Comparison of ENCODE assay signal across 8 cellular contexts in the genomic region with DNA sequence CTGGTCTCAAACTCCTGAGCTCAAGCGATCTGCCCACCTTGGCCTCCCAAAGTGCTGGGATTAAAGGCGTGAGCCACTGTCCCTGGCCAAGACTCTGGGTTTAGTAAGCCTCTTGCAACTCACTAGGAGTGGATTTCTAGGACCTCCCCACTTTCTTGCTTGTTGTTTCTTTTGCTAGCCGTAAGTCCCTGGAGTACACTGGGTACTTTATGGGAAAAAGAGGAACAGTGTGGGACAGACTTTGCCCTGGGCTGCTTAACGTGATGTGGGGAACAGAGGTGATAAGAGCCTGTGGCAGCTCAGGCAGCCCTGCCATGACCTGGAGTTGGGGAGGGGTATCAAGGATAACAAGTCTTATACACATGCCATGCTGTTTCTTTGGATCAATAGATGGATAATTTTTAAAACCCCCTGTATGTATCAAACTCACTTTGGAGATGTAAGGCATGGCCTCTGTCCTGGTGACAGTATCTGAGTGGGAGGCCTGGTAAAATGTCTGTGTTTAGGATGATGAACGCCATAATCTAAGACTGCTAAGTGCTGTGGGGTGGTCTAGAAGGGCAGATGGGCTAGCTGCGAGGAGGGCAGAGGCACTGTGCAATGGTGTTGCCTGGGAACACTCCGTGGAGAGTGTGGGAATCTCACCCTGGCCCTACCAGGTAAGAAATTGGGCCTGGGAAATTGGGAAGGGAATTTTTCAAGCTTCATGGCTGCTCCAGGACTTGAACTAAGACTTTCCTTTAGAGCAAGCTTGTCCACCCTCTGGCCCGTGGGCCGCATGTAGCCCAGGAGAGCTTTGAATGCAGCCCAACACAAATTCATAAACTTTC. TPM values are rescaled to one million over a fixed set of nuclear protein-coding genes. Genes with fewer than 3 reads are reported as not detected.
DNase-seq lines count a peak whose midpoint lies in the region; ATAC-seq, FAIRE-seq and TF ChIP-seq lines count a peak whose summit lies in the region.

No MANE protein-coding gene starts in this region.

- no peak for FAIRE-seq in A549 (lab: Jason Lieb, UNC)

- H3K4me1 ChIP-seq in A549 (peaks cover 100% of the 10 kb centered on the region), OCI-LY1 (ENCODE audit: insufficient read depth, low read length, severe bottlenecking) (peaks cover 74% of the 10 kb centered on the region), BE2C (peaks cover 5% of the 10 kb centered on the region; the same call in 1 of the 2 replicates)

- H3K79me2 ChIP-seq in OCI-LY1 (ENCODE audit: insufficient read depth, low read length), result peaks cover 23% of the 10 kb centered on the region; the same call in 1 of the 2 replicates

- no peaks in the 10 kb centered on the region for H3F3A ChIP-seq in OCI-LY1 (ENCODE audit: insufficient read depth, low read length)

- H3K9me2 ChIP-seq in OCI-LY1 (ENCODE audit: low read depth, low read length), result no peaks in the 10 kb centered on the region

- H3K9me3 ChIP-seq in A549 (no peaks in the 10 kb centered on the region), OCI-LY1 (ENCODE audit: low read length) (no peaks in the 10 kb centered on the region), BE2C (no peaks in the 10 kb centered on the region)

- peak overlapping the region; percentile 61 for H3K4me3 Mint-ChIP-seq in chondrocyte (ENCODE audit: unreplicated experiment)
- H3K4me3 Mint-ChIP-seq in natural killer cell treated with Interleukin-12 subunit alpha and Interleukin-12 subunit beta and Interleukin-15 and Interleukin-18, amount 100 ng/mL, for 72 hours, result peak overlapping the region; percentile 87

- WGBS in A549 (ENCODE audit: missing lambda C conversion rate), result 50% methylated on average over 9 of the region's 9 CpGs

- H3K4me3 ChIP-seq in A549 (no peak overlapping the region), OCI-LY1 (ENCODE audit: low read depth, low read length, poor library complexity, severe bottlenecking) (peak overlapping the region; percentile 23), BE2C (ENCODE audit: low read depth, low read length) (no peak overlapping the region)

- H3K27me3 ChIP-seq in OCI-LY1 (ENCODE audit: insufficient read depth, low read length) (no peaks in the 10 kb centered on the region), BE2C (no peaks in the 10 kb centered on the region)

- peak overlapping the region; percentile 38 for H3K9ac ChIP-seq in OCI-LY1 (ENCODE audit: low read length)

- POLR2A ChIA-PET in A549 (lab: Yijun Ruan, JAX), result interaction anchor here (0.6 to 2.9 kb wide), 7 partner anchors 11 to 31 kb away, joined by 3 to 16 read pairs (median 4); no protein-coding TSS in a partner anchor

- no peak for DNase-seq in A549 (ENCODE audit: low read depth in 1 of 2, low spot score in 1 of 2)
- no peak for DNase-seq in chondrocyte (ENCODE audit: low spot score)
- DNase-seq in natural killer cell treated with Interleukin-12 subunit alpha and Interleukin-12 subunit beta and Interleukin-15 and Interleukin-18, amount 100 ng/mL, for 72 hours (ENCODE audit: low spot score), result peak; percentile 56
- DNase-seq in BE2C, result no peak
- no peak for DNase-seq in NCI-H446 treated with DMSO at 0.1 percent for 48 hours (lab: John Stamatoyannopoulos, UW)
- no peak for DNase-seq in NK-92 treated with Interleukin-12 subunit alpha and Interleukin-12 subunit beta, amount 100 ng/mL, for 24 hours (lab: John Stamatoyannopoulos, UW)

- no peak overlapping the region for H2AFZ ChIP-seq in OCI-LY1 (ENCODE audit: low read length)

- no peaks in the 10 kb centered on the region for H3K36me3 Mint-ChIP-seq in chondrocyte (ENCODE audit: low read depth)
- no peaks in the 10 kb centered on the region for H3K36me3 Mint-ChIP-seq in natural killer cell treated with Interleukin-12 subunit alpha and Interleukin-12 subunit beta and Interleukin-15 and Interleukin-18, amount 100 ng/mL, for 72 hours

- peak overlapping the region; percentile 95 for H3K27ac Mint-ChIP-seq in chondrocyte (ENCODE audit: unreplicated experiment)
- peak overlapping the region; percentile 98 to 99 for H3K27ac Mint-ChIP-seq in natural killer cell treated with Interleukin-12 subunit alpha and Interleukin-12 subunit beta and Interleukin-15 and Interleukin-18, amount 100 ng/mL, for 72 hours

- no peaks in the 10 kb centered on the region for H4K20me1 ChIP-seq in OCI-LY1 (ENCODE audit: insufficient read depth, low read length)

- no peak for TF ChIP-seq POLR2A in A549 (IDR thresholded peaks at IDR 0.05; ENCODE audit: low read length)

- no peaks in the 10 kb centered on the region for H3K27me3 Mint-ChIP-seq in chondrocyte (ENCODE audit: low read depth)
- no peaks in the 10 kb centered on the region for H3K27me3 Mint-ChIP-seq in natural killer cell treated with Interleukin-12 subunit alpha and Interleukin-12 subunit beta and Interleukin-15 and Interleukin-18, amount 100 ng/mL, for 72 hours

- H3K4me1 Mint-ChIP-seq in chondrocyte (ENCODE audit: low read depth), result peaks cover 61% of the 10 kb centered on the region
- H3K4me1 Mint-ChIP-seq in natural killer cell treated with Interleukin-12 subunit alpha and Interleukin-12 subunit beta and Interleukin-15 and Interleukin-18, amount 100 ng/mL, for 72 hours (ENCODE audit: low read depth in 2 of 2), result peaks cover 69 to 71% of the 10 kb centered on the region in 2 donors

- no peak for TF ChIP-seq RAD21 in A549 (conservative IDR thresholded peaks at IDR 0.05 in 1 of 2, IDR thresholded peaks at IDR 0.05 in 1 of 2)

- CTCF ChIA-PET in A549 (lab: Yijun Ruan, JAX), result interaction anchor here (0.7 to 15.8 kb wide), 9 partner anchors 9 to 174 kb away, joined by 3 to 142 read pairs (median 4); partner anchors contain the start of gene SMAD3

- H3K4me2 ChIP-seq in A549, result peak overlapping the region; percentile 72
- peak overlapping the region; percentile 57 for H3K4me2 ChIP-seq in OCI-LY1 (ENCODE audit: low read length)

- peak overlapping the region; percentile 86 to 92 for H3K27ac ChIP-seq in A549
- peak overlapping the region; percentile 83 for H3K27ac ChIP-seq in OCI-LY1 (ENCODE audit: low read depth, low read length, poor library complexity, severe bottlenecking)

- TF ChIP-seq CTCF in A549 (IDR thresholded peaks at IDR 0.05) (no peak), OCI-LY1 (IDR thresholded peaks at IDR 0.05; ENCODE audit: low read length) (no peak), chondrocyte (IDR thresholded peaks at IDR 0.05) (no peak), BE2C (IDR thresholded peaks at IDR 0.05; ENCODE audit: low read depth, low read length) (no peak)

- no peaks in the 10 kb centered on the region; the same call in 1 of the 2 replicates for H3K36me3 ChIP-seq in OCI-LY1 (ENCODE audit: insufficient read depth, low read length)
- no peaks in the 10 kb centered on the region for H3K36me3 ChIP-seq in BE2C

- TF ChIP-seq EP300 in A549 (IDR thresholded peaks at IDR 0.05), result no peak

- no peaks in the 10 kb centered on the region for H3K9me3 Mint-ChIP-seq in chondrocyte (ENCODE audit: low read depth)
- peaks cover 7% of the 10 kb centered on the region for H3K9me3 Mint-ChIP-seq in natural killer cell treated with Interleukin-12 subunit alpha and Interleukin-12 subunit beta and Interleukin-15 and Interleukin-18, amount 100 ng/mL, for 72 hours

- ATAC-seq in A549 (no peak; a peak in 1 of 6 replicates), HG02610 (IDR thresholded peaks at IDR 0.05; ENCODE audit: unreplicated experiment) (no peak)
- no peak for ATAC-seq in natural killer cell treated with Interleukin-12 subunit alpha and Interleukin-12 subunit beta and Interleukin-15 and Interleukin-18, amount 100 ng/mL, for 72 hours

TF ChIP-seq in A549, 52 proteins besides CTCF, POLR2A, EP300 and RAD21 (continues in another document):
- TF ChIP-seq EHF (CRISPR knock-in tag; IDR thresholded peaks at IDR 0.05) (peak; percentile 23; the same call in 1 of the 2 replicates), HOXA7 (CRISPR knock-in tag; IDR thresholded peaks at IDR 0.05) (peak; percentile 50; the same call in 1 of the 2 replicates), ZC3H11A (IDR thresholded peaks at IDR 0.05) (no peak), CBX2 (IDR thresholded peaks at IDR 0.05; ENCODE audit: borderline replicate concordance, low read depth) (no peak), ELK1 (IDR thresholded peaks at IDR 0.05; ENCODE audit: low read depth, low read length) (no peak), JUNB (IDR thresholded peaks at IDR 0.05) (no peak), RNF2 (IDR thresholded peaks at IDR 0.05; ENCODE audit: borderline replicate concordance, low read depth) (no peak), SMC3 (IDR thresholded peaks at IDR 0.05) (no peak), ESRRA (IDR thresholded peaks at IDR 0.05; ENCODE audit: borderline replicate concordance, low read length) (no peak), CHD4 (IDR thresholded peaks at IDR 0.05; ENCODE audit: borderline replicate concordance) (no peak), HOXB5 (CRISPR knock-in tag; IDR thresholded peaks at IDR 0.05) (no peak; the same call in 1 of the 2 replicates)
- TF ChIP-seq, protein P1, sequence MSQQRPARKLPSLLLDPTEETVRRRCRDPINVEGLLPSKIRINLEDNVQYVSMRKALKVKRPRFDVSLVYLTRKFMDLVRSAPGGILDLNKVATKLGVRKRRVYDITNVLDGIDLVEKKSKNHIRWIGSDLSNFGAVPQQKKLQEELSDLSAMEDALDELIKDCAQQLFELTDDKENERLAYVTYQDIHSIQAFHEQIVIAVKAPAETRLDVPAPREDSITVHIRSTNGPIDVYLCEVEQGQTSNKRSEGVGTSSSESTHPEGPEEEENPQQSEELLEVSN (IDR thresholded peaks at IDR 0.05; ENCODE audit: borderline replicate concordance, low read depth), result no peak

RNA-seq across cellular contexts. Expression of gene SMAD3, which starts 54.8 kb away (rescaled TPM):
- polyA plus RNA-seq in A549 (2011; rRNA removed), result 77.2 and 101 TPM in 2 replicates
- 116 and 161 TPM in 2 replicates for polyA plus RNA-seq in A549 (2012; cell fraction: cytosol; rRNA removed)
- 256 and 267 TPM in 2 replicates for polyA plus RNA-seq in A549 (2012; cell fraction: nucleus; rRNA removed)
- polyA plus RNA-seq in A549 (2017; fragmentation: RNase III; extraction: RNeasy Plus Mini Kit Qiagen cat#74134 plus additional on column Dnase treatment), result 74.6 to 106 TPM (median 93.4 TPM) in 3 replicates
- 138 and 158 TPM in 2 replicates for polyA minus RNA-seq in A549 (2011; rRNA and poly(A)+ RNA removed)
- total RNA-seq in chondrocyte, result 19.0 to 27.2 TPM (median 23.2 TPM) in 3 replicates
- total RNA-seq in natural killer cell treated with Interleukin-12 subunit alpha and Interleukin-12 subunit beta and Interleukin-15 and Interleukin-18, amount 100 ng/mL, for 72 hours, result 10 to 100 TPM; 13.5 to 47.4 TPM
- polyA plus RNA-seq in BE2C (2012; ENCODE audit: insufficient read depth, insufficient read length, low read depth), result 2.1 TPM
